In genomic region chr1:67723620-67724019, GRCh38 we compare ENCODE assay signal across 1 cellular context.
A peak's percentile ranks its signal among the peaks of the same experiment; 100 is the strongest.
TF ChIP-seq lines count a peak whose summit lies in the region.

No MANE protein-coding gene starts in this region.

TF ChIP-seq in K562, 482 proteins besides CTCF, POLR2A, EP300 and RAD21 (continued from another document):
- no peak for TF ChIP-seq NR0B1 (IDR thresholded peaks at IDR 0.05; ENCODE audit: partially characterized antibody)
- no peak for TF ChIP-seq ZNF140 (CRISPR knock-in tag; IDR thresholded peaks at IDR 0.05)
- TF ChIP-seq GATAD2B (IDR thresholded peaks at IDR 0.05; ENCODE audit: borderline replicate concordance): peak; percentile 27; the same call in 1 of the 2 replicates
- TF ChIP-seq NR1H2 (CRISPR knock-in tag; IDR thresholded peaks at IDR 0.05): no peak
- no peak for TF ChIP-seq ZBED1 (IDR thresholded peaks at IDR 0.05)
- TF ChIP-seq, protein P1, sequence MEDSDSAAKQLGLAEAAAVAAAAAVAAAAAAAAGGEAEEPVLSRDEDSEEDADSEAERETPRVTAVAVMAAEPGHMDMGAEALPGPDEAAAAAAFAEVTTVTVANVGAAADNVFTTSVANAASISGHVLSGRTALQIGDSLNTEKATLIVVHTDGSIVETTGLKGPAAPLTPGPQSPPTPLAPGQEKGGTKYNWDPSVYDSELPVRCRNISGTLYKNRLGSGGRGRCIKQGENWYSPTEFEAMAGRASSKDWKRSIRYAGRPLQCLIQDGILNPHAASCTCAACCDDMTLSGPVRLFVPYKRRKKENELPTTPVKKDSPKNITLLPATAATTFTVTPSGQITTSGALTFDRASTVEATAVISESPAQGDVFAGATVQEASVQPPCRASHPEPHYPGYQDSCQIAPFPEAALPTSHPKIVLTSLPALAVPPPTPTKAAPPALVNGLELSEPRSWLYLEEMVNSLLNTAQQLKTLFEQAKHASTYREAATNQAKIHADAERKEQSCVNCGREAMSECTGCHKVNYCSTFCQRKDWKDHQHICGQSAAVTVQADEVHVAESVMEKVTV (CRISPR knock-in tag; IDR thresholded peaks at IDR 0.05): no peak
- TF ChIP-seq, protein P2, sequence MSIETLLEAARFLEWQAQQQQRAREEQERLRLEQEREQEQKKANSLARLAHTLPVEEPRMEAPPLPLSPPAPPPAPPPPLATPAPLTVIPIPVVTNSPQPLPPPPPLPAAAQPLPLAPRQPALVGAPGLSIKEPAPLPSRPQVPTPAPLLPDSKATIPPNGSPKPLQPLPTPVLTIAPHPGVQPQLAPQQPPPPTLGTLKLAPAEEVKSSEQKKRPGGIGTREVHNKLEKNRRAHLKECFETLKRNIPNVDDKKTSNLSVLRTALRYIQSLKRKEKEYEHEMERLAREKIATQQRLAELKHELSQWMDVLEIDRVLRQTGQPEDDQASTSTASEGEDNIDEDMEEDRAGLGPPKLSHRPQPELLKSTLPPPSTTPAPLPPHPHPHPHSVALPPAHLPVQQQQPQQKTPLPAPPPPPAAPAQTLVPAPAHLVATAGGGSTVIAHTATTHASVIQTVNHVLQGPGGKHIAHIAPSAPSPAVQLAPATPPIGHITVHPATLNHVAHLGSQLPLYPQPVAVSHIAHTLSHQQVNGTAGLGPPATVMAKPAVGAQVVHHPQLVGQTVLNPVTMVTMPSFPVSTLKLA (conservative IDR thresholded peaks at IDR 0.05): no peak
- TF ChIP-seq CBFA2T3 (IDR thresholded peaks at IDR 0.05): 0 out of 2 replicates have a peak, but pooled peaks have one; percentile 10
- no peak for TF ChIP-seq MYNN (IDR thresholded peaks at IDR 0.05)
- TF ChIP-seq MYNN (CRISPR knock-in tag; IDR thresholded peaks at IDR 0.05): no peak
- TF ChIP-seq, protein P3, sequence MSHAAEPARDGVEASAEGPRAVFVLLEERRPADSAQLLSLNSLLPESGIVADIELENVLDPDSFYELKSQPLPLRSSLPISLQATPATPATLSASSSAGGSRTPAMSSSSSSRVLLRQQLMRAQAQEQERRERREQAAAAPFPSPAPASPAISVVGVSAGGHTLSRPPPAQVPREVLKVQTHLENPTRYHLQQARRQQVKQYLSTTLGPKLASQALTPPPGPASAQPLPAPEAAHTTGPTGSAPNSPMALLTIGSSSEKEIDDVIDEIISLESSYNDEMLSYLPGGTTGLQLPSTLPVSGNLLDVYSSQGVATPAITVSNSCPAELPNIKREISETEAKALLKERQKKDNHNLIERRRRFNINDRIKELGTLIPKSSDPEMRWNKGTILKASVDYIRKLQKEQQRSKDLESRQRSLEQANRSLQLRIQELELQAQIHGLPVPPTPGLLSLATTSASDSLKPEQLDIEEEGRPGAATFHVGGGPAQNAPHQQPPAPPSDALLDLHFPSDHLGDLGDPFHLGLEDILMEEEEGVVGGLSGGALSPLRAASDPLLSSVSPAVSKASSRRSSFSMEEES (CRISPR knock-in tag; IDR thresholded peaks at IDR 0.05): no peak
- TF ChIP-seq KDM5B (IDR thresholded peaks at IDR 0.05; ENCODE audit: insufficient replicate concordance, low read depth, low read length): no peak
- TF ChIP-seq ESRRA (IDR thresholded peaks at IDR 0.05; ENCODE audit: borderline replicate concordance, low read depth): peak; percentile 71
- no peak for TF ChIP-seq BRD9 (IDR thresholded peaks at IDR 0.05; ENCODE audit: low read depth, partially characterized antibody)
- no peak for TF ChIP-seq BCL6 (CRISPR knock-in tag; IDR thresholded peaks at IDR 0.05)
- no peak for TF ChIP-seq HNRNPL (IDR thresholded peaks at IDR 0.05; ENCODE audit: low read depth, low read length)
- TF ChIP-seq HMBOX1 (IDR thresholded peaks at IDR 0.05): peak; percentile 75; the same call in 1 of the 2 replicates
- no peak for TF ChIP-seq HDAC8 (tag; IDR thresholded peaks at IDR 0.05)
- TF ChIP-seq KAT8 (IDR thresholded peaks at IDR 0.05; ENCODE audit: low read depth): no peak
- TF ChIP-seq RCOR1 (IDR thresholded peaks at IDR 0.05; ENCODE audit: borderline replicate concordance in 1 of 2, low read depth in 2 of 2, low read length in 2 of 2): no peak
- no peak for TF ChIP-seq SRF (CRISPR knock-in tag; IDR thresholded peaks at IDR 0.05)
- peak; percentile 83 for TF ChIP-seq HNRNPLL (IDR thresholded peaks at IDR 0.05; ENCODE audit: low read depth, low read length, poor library complexity, severe bottlenecking)
- TF ChIP-seq MAFF (IDR thresholded peaks at IDR 0.05; ENCODE audit: low read length): no peak
- TF ChIP-seq GATA2 (CRISPR knock-in tag; IDR thresholded peaks at IDR 0.05): no peak
- TF ChIP-seq DACH1 (IDR thresholded peaks at IDR 0.05; ENCODE audit: partially characterized antibody): peak; percentile 59
- TF ChIP-seq ARID1B (IDR thresholded peaks at IDR 0.05): peak; percentile 39; the same call in 1 of the 2 replicates
- no peak for TF ChIP-seq NBN (IDR thresholded peaks at IDR 0.05; ENCODE audit: low read depth)
- TF ChIP-seq ZNF668 (CRISPR knock-in tag; IDR thresholded peaks at IDR 0.05): no peak
- TF ChIP-seq, protein P4, sequence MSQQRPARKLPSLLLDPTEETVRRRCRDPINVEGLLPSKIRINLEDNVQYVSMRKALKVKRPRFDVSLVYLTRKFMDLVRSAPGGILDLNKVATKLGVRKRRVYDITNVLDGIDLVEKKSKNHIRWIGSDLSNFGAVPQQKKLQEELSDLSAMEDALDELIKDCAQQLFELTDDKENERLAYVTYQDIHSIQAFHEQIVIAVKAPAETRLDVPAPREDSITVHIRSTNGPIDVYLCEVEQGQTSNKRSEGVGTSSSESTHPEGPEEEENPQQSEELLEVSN (IDR thresholded peaks at IDR 0.05; ENCODE audit: borderline replicate concordance in 1 of 2, extremely low read depth in 1 of 2, insufficient read depth in 1 of 2, insufficient read length in 1 of 2, low read depth in 1 of 2, low read length in 1 of 2, poor library complexity in 1 of 2, severe bottlenecking in 1 of 2): no peak
- TF ChIP-seq BMI1 (IDR thresholded peaks at IDR 0.05; ENCODE audit: low read length): no peak
- no peak for TF ChIP-seq ZBTB34 (CRISPR knock-in tag; IDR thresholded peaks at IDR 0.05)
- TF ChIP-seq VEZF1 (CRISPR knock-in tag; IDR thresholded peaks at IDR 0.05): 0 out of 2 replicates have a peak, but pooled peaks have one; percentile 13
